ENCODE assay signal across 28 cellular contexts in the genomic region with DNA sequence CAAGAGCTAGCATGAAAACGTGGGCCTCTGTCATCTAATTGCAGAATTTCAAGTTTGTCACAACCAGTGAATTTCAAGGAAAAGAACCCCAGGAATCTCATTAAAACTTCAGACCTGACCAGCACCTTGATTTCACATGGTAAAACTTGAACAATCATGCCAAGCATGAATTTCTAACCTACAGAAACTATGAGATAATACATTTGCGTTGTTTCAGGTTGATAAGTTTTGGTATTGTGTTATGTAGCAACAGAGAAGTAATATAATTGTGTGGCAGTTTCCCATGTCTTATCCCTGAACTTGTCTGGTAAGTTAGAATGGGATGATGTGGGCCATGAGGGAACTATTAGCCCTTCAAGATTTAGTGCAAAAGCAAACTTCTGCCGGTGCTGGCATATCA.
"Had no signal": no experiment of that assay in that cellular context is flagged by ENCODE, and none has a peak within 500 bp of the region (broad histone marks: within the 10 kb centered on the region; RNA-seq: fewer than 3 reads in every experiment).

No MANE protein-coding gene starts in this region.

- H3K4me3 ChIP-seq: gastroesophageal sphincter, hepatocyte, neural progenitor cell, right atrium auricular region, spleen, testis, uterus had no signal

- H3K27ac ChIP-seq: brain microvascular endothelial cell, gastroesophageal sphincter, hepatocyte, neural progenitor cell, right atrium auricular region, spleen, testis, uterus, VCaP had no signal

- H3K9me3 ChIP-seq: gastroesophageal sphincter, right atrium auricular region, testis, uterus had no signal

- H3K27me3 Mint-ChIP-seq: activated CD4-positive, alpha-beta memory T cell treated with anti-CD3 and anti-CD28 coated beads for 36 hours; activated CD4-positive, alpha-beta T cell treated with anti-CD3 and anti-CD28 coated beads, Interleukin-2, amount 10 ng/mL, durations not matched to agents 24 days and 14 days; activated T-cell treated with anti-CD3 and anti-CD28 coated beads, Interleukin-2, amount 50 U/mL, for 24 hours; naive thymus-derived CD8-positive, alpha-beta T cell; type B pancreatic cell had no signal

- DNase-seq: activated CD4-positive, alpha-beta memory T cell treated with anti-CD3 and anti-CD28 coated beads for 36 hours; activated CD4-positive, alpha-beta T cell treated with anti-CD3 and anti-CD28 coated beads, Interleukin-2, amount 10 ng/mL, durations not matched to agents 24 days and 14 days; activated CD8-positive, alpha-beta memory T cell treated with anti-CD3 and anti-CD28 coated beads, Interleukin-2, amount 50 U/mL, for 4 hours; activated gamma-delta T cell; activated naive CD4-positive, alpha-beta T cell treated with anti-CD3 and anti-CD28 coated beads, Interleukin-2, amount 50 U/mL, for 16 hours; activated T-cell treated with anti-CD3 and anti-CD28 coated beads, Interleukin-2, amount 50 U/mL, for 24 hours; amniotic stem cell; brain microvascular endothelial cell; central memory CD4-positive, alpha-beta T cell; left colon; naive thymus-derived CD8-positive, alpha-beta T cell; spleen; stimulated activated naive CD4-positive, alpha-beta T cell treated with Interleukin-2 at 50 U/mL for 16 hours; SW 1271; T-helper 9 cell; testis; uterus had no signal

- ATAC-seq: activated CD4-positive, CD25-positive, alpha-beta regulatory T cell treated with anti-CD3 and anti-CD28 coated beads, Interleukin-2, amount 50 U/mL, for 24 hours; gastroesophageal sphincter; left colon; naive thymus-derived CD8-positive, alpha-beta T cell had no signal

- H3K27ac Mint-ChIP-seq: activated CD4-positive, alpha-beta memory T cell treated with anti-CD3 and anti-CD28 coated beads for 36 hours; activated CD4-positive, alpha-beta T cell treated with anti-CD3 and anti-CD28 coated beads, Interleukin-2, amount 10 ng/mL, durations not matched to agents 24 days and 14 days; activated T-cell treated with anti-CD3 and anti-CD28 coated beads, Interleukin-2, amount 50 U/mL, for 24 hours; naive thymus-derived CD8-positive, alpha-beta T cell; neural progenitor cell; T-helper 1 cell treated with Interleukin-12 subunit alpha and Interleukin-12 subunit beta and Interleukin-4 antibody, amounts not matched to agents 30 μg/mL and 1 μg/mL, for 36 hours; type B pancreatic cell had no signal

- H3K4me1 ChIP-seq: gastroesophageal sphincter, neural progenitor cell, right atrium auricular region, spleen, testis, uterus had no signal

- H3K36me3 ChIP-seq: brain microvascular endothelial cell, gastroesophageal sphincter, neural progenitor cell, right atrium auricular region, spleen, uterus had no signal

- H3K79me2 ChIP-seq: hepatocyte had no signal

- H3K4me3 Mint-ChIP-seq: activated CD4-positive, alpha-beta memory T cell treated with anti-CD3 and anti-CD28 coated beads for 36 hours; activated CD4-positive, alpha-beta T cell treated with anti-CD3 and anti-CD28 coated beads, Interleukin-2, amount 10 ng/mL, durations not matched to agents 24 days and 14 days; activated T-cell treated with anti-CD3 and anti-CD28 coated beads, Interleukin-2, amount 50 U/mL, for 24 hours; naive thymus-derived CD8-positive, alpha-beta T cell; neural progenitor cell; T-helper 1 cell treated with Interleukin-12 subunit alpha and Interleukin-12 subunit beta and Interleukin-4 antibody, amounts not matched to agents 30 μg/mL and 1 μg/mL, for 36 hours; type B pancreatic cell had no signal

- H3K4me2 ChIP-seq: hepatocyte, neural progenitor cell had no signal

- H3K9me3 Mint-ChIP-seq: activated CD4-positive, alpha-beta T cell treated with anti-CD3 and anti-CD28 coated beads, Interleukin-2, amount 10 ng/mL, durations not matched to agents 24 days and 14 days; neural progenitor cell; T-helper 1 cell treated with Interleukin-12 subunit alpha and Interleukin-12 subunit beta and Interleukin-4 antibody, amounts not matched to agents 30 μg/mL and 1 μg/mL, for 36 hours; type B pancreatic cell had no signal

- H2AFZ ChIP-seq: hepatocyte, neural progenitor cell had no signal

- H3K4me1 Mint-ChIP-seq: activated CD4-positive, alpha-beta T cell treated with anti-CD3 and anti-CD28 coated beads, Interleukin-2, amount 10 ng/mL, durations not matched to agents 24 days and 14 days; naive thymus-derived CD8-positive, alpha-beta T cell; neural progenitor cell had no signal

- H3K36me3 Mint-ChIP-seq: activated CD4-positive, alpha-beta memory T cell treated with anti-CD3 and anti-CD28 coated beads for 36 hours; naive thymus-derived CD8-positive, alpha-beta T cell; neural progenitor cell; type B pancreatic cell had no signal

- FAIRE-seq: astrocyte, endothelial cell of umbilical vein, TTC549 had no signal

- H3K27me3 ChIP-seq: brain microvascular endothelial cell, gastroesophageal sphincter, hepatocyte, neural progenitor cell, right atrium auricular region, spleen, testis, uterus had no signal

- H3K9ac ChIP-seq: neural progenitor cell had no signal
